ENCODE assay signal across 18 cellular contexts in genomic region chr16:4059969-4060368, GRCh38. TPM values are rescaled to one million over a fixed set of nuclear protein-coding genes. Genes with fewer than 3 reads are reported as not detected.
A peak's percentile ranks its signal among the peaks of the same experiment; 100 is the strongest.
DNase-seq lines count a peak whose midpoint lies in the region; ATAC-seq and TF ChIP-seq lines count a peak whose summit lies in the region.
"Had no signal": no experiment of that assay in that cellular context is flagged by ENCODE, and none has a peak within 500 bp of the region (broad histone marks: within the 10 kb centered on the region; RNA-seq: fewer than 3 reads in every experiment).

No MANE protein-coding gene starts in this region.

- no peaks in the 10 kb centered on the region for H3K36me3 ChIP-seq in esophagus muscularis mucosa
- H3K36me3 ChIP-seq: heart right ventricle, suprapubic skin had no signal

- DNase-seq in activated CD8-positive, alpha-beta memory T cell treated with anti-CD3 and anti-CD28 coated beads, Interleukin-2, amount 10 ng/mL, durations not matched to agents 7 days and 5 days: peak; percentile 60
- DNase-seq in activated CD8-positive, alpha-beta memory T cell treated with anti-CD3 and anti-CD28 coated beads, Interleukin-2, amount 50 U/mL, for 4 hours: no peak
- DNase-seq in iris pigment epithelial cell (ENCODE audit: low read depth) (peak; percentile 34), DMS153 (lab: John Stamatoyannopoulos, UW) (no peak), esophagus muscularis mucosa (ENCODE audit: extremely low spot score) (no peak)
- DNase-seq in stimulated activated effector memory CD8-positive, alpha-beta T cell treated with anti-CD3 and anti-CD28 coated beads, Interleukin-12 subunit alpha, Interleukin-12 subunit beta, amount 100 ng/mL, for 72 hours (ENCODE audit: low spot score in 2 of 2): no peak
- DNase-seq: anterior cingulate cortex, erythroblast, heart right ventricle, KG1, NCI-H1417 treated with DMSO at 0.1 percent for 48 hours, NCI-H345, posterior cingulate gyrus had no signal

- peaks cover 15% of the 10 kb centered on the region for H3K9me3 Mint-ChIP-seq in activated CD8-positive, alpha-beta memory T cell treated with anti-CD3 and anti-CD28 coated beads, Interleukin-2, amount 10 ng/mL, durations not matched to agents 7 days and 5 days (ENCODE audit: low read depth)
- peaks cover 20% of the 10 kb centered on the region for H3K9me3 Mint-ChIP-seq in stimulated activated effector memory CD8-positive, alpha-beta T cell treated with anti-CD3 and anti-CD28 coated beads, Interleukin-12 subunit alpha, Interleukin-12 subunit beta, amount 100 ng/mL, for 72 hours

- no peaks in the 10 kb centered on the region for H3K27me3 Mint-ChIP-seq in activated CD8-positive, alpha-beta memory T cell treated with anti-CD3 and anti-CD28 coated beads, Interleukin-2, amount 10 ng/mL, durations not matched to agents 7 days and 5 days

- H3K27me3 ChIP-seq in esophagus muscularis mucosa: no peaks in the 10 kb centered on the region
- H3K27me3 ChIP-seq: heart right ventricle, suprapubic skin had no signal

- H3K4me3 Mint-ChIP-seq in activated CD8-positive, alpha-beta memory T cell treated with anti-CD3 and anti-CD28 coated beads, Interleukin-2, amount 10 ng/mL, durations not matched to agents 7 days and 5 days: no peak overlapping the region
- H3K4me3 Mint-ChIP-seq in stimulated activated effector memory CD8-positive, alpha-beta T cell treated with anti-CD3 and anti-CD28 coated beads, Interleukin-12 subunit alpha, Interleukin-12 subunit beta, amount 100 ng/mL, for 72 hours: peak overlapping the region; percentile 35
- H3K4me3 Mint-ChIP-seq: WTC11 had no signal

- intact Hi-C loops in esophagus muscularis mucosa (cut with DNase I): loop anchor here (10.0 kb wide), 1 partner anchor 55 kb away; the partner anchor contains the start of gene ADCY9

- TF ChIP-seq CTCF in VCaP (conservative IDR thresholded peaks at IDR 0.05): no peak
- no peak for TF ChIP-seq CTCF in esophagus muscularis mucosa (IDR thresholded peaks at IDR 0.05)

- peaks cover 0 to 1% (median under 1%) of the 10 kb centered on the region in 4 donors for H3K4me1 ChIP-seq in esophagus muscularis mucosa

- no peak for TF ChIP-seq EP300 in esophagus muscularis mucosa (IDR thresholded peaks at IDR 0.05)

- H3K36me3 Mint-ChIP-seq in activated CD8-positive, alpha-beta memory T cell treated with anti-CD3 and anti-CD28 coated beads, Interleukin-2, amount 10 ng/mL, durations not matched to agents 7 days and 5 days: peaks cover 41% of the 10 kb centered on the region
- no peaks in the 10 kb centered on the region for H3K36me3 Mint-ChIP-seq in stimulated activated effector memory CD8-positive, alpha-beta T cell treated with anti-CD3 and anti-CD28 coated beads, Interleukin-12 subunit alpha, Interleukin-12 subunit beta, amount 100 ng/mL, for 72 hours

- peaks cover 24% of the 10 kb centered on the region for H3K4me1 Mint-ChIP-seq in activated CD8-positive, alpha-beta memory T cell treated with anti-CD3 and anti-CD28 coated beads, Interleukin-2, amount 10 ng/mL, durations not matched to agents 7 days and 5 days
- peaks cover 34% of the 10 kb centered on the region for H3K4me1 Mint-ChIP-seq in stimulated activated effector memory CD8-positive, alpha-beta T cell treated with anti-CD3 and anti-CD28 coated beads, Interleukin-12 subunit alpha, Interleukin-12 subunit beta, amount 100 ng/mL, for 72 hours

- H3K9me3 ChIP-seq in esophagus muscularis mucosa: peaks cover 0 to 34% (median 12%) of the 10 kb centered on the region in 4 donors

- CTCF ChIA-PET in activated CD8-positive, alpha-beta memory T cell treated with anti-CD3 and anti-CD28 coated beads, Interleukin-2, amount 10 ng/mL, durations not matched to agents 7 days and 5 days (lab: Charles Lee): interaction anchor here (0.7 to 1.5 kb wide), 4 partner anchors 13 to 393 kb away, joined by 3 to 7 read pairs (median 3); partner anchors contain the start of gene TFAP4

- ATAC-seq in activated CD8-positive, alpha-beta memory T cell treated with anti-CD3 and anti-CD28 coated beads, Interleukin-2, amount 10 ng/mL, durations not matched to agents 7 days and 5 days: peak; percentile 86
- ATAC-seq in stimulated activated effector memory CD8-positive, alpha-beta T cell treated with anti-CD3 and anti-CD28 coated beads, Interleukin-12 subunit alpha, Interleukin-12 subunit beta, amount 100 ng/mL, for 72 hours: peak; percentile 75
- ATAC-seq in HG02938 (IDR thresholded peaks at IDR 0.05; ENCODE audit: unreplicated experiment): no peak
- ATAC-seq: HCT116, WTC11 had no signal

- no peak for TF ChIP-seq POLR2A in esophagus muscularis mucosa (IDR thresholded peaks at IDR 0.05; ENCODE audit: low read depth)

- H3K4me3 ChIP-seq in esophagus muscularis mucosa: no peak overlapping the region
- H3K4me3 ChIP-seq: heart right ventricle, suprapubic skin had no signal

- peak overlapping the region; percentile 87 for H3K27ac Mint-ChIP-seq in activated CD8-positive, alpha-beta memory T cell treated with anti-CD3 and anti-CD28 coated beads, Interleukin-2, amount 10 ng/mL, durations not matched to agents 7 days and 5 days
- H3K27ac Mint-ChIP-seq in stimulated activated effector memory CD8-positive, alpha-beta T cell treated with anti-CD3 and anti-CD28 coated beads, Interleukin-12 subunit alpha, Interleukin-12 subunit beta, amount 100 ng/mL, for 72 hours: peak overlapping the region; percentile 93
- H3K27ac Mint-ChIP-seq: WTC11 had no signal

- peak overlapping the region; percentile 34 for H3K27ac ChIP-seq in VCaP
- no peak overlapping the region for H3K27ac ChIP-seq in esophagus muscularis mucosa (replicated peaks in 1 of 4)
- H3K27ac ChIP-seq: suprapubic skin had no signal

- 63% methylated on average over 6 of the region's 6 CpGs for WGBS in esophagus muscularis mucosa

RNA-seq across cellular contexts. Expression of gene ADCY9, which starts 56.3 kb away (rescaled TPM):
- total RNA-seq in activated CD8-positive, alpha-beta memory T cell treated with anti-CD3 and anti-CD28 coated beads, Interleukin-2, amount 10 ng/mL, durations not matched to agents 7 days and 5 days: 10 to 100 TPM in 1 of 2 experiments, 1 to 10 TPM in 1; 8.6 to 11.0 TPM
- total RNA-seq in esophagus muscularis mucosa: 10 to 100 TPM; 35.8 to 72.9 (median 55.7) TPM

Comparison
In these comparisons a context has a peak if more than half of its experiments do, and no peak if none do; other contexts are left out.
1. DNase-seq: peak in activated CD8-positive, alpha-beta memory T cell treated with anti-CD3 and anti-CD28 coated beads, Interleukin-2, amount 10 ng/mL, durations not matched to agents 7 days and 5 days (single experiment) and iris pigment epithelial cell (single experiment); none in activated CD8-positive, alpha-beta memory T cell treated with anti-CD3 and anti-CD28 coated beads, Interleukin-2, amount 50 U/mL, for 4 hours (single experiment), stimulated activated effector memory CD8-positive, alpha-beta T cell treated with anti-CD3 and anti-CD28 coated beads, Interleukin-12 subunit alpha, Interleukin-12 subunit beta, amount 100 ng/mL, for 72 hours (0 of 2), DMS153 (single experiment) and esophagus muscularis mucosa (single experiment).